In the genomic region with DNA sequence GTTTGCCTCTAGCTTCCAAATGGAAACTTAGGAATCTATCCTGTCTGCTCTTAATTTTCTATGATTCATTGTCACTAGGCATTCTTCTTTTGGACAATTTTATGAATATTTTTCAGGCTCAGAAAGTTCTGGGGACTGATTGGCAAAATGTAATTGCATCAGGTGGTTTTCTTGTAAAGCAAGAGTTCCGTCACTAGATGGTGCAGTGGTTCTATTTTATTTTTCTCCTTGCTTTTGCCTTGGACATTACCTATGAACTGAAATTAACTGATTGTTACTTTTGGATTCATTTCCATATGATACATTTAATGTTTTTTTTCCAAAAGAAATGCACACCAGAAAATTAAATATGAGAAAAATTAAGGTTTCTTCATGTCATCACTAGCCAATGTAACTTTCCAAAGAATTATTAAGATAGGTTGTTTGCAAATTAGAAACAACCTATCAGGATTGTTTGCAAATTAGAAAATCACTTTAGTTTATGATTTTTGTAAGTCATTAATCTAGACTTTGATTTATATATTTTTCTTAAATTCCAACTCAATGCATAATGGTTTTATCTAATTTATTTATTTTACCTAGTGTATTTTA, we compare ENCODE assay signal across 9 cellular contexts. TPM values are rescaled to one million over a fixed set of nuclear protein-coding genes. Genes with fewer than 3 reads are reported as not detected.
DNase-seq lines count a peak whose midpoint lies in the region; ATAC-seq and TF ChIP-seq lines count a peak whose summit lies in the region.
"Had no signal": no experiment of that assay in that cellular context is flagged by ENCODE, and none has a peak within 500 bp of the region (broad histone marks: within the 10 kb centered on the region; RNA-seq: fewer than 3 reads in every experiment).

No MANE protein-coding gene starts in this region.

- intact Hi-C loops in stomach (cut with DNase I; ENCODE audit: low total_unique reads), result no loop called here

- no peaks in the 10 kb centered on the region for H3K36me3 ChIP-seq in HUES64 (ENCODE audit: insufficient read depth, low read length)
- H3K36me3 ChIP-seq in stomach, result no peaks in the 10 kb centered on the region

- TF ChIP-seq CTCF in foreskin keratinocyte (conservative IDR thresholded peaks at IDR 0.05), result peak; percentile 84
- TF ChIP-seq CTCF in stomach (IDR thresholded peaks at IDR 0.05), result peak in 5 of 7 experiments; percentile 17 to 60 (median 53)

- peaks cover 9% of the 10 kb centered on the region; the same call in 1 of the 2 replicates for H3K4me1 ChIP-seq in HUES64 (ENCODE audit: insufficient read depth, low read length)
- peaks cover 4% of the 10 kb centered on the region for H3K4me1 ChIP-seq in foreskin keratinocyte
- H3K4me1 ChIP-seq in stomach, result peaks cover 0 to 16% (median 8%) of the 10 kb centered on the region in 4 donors

- no peaks in the 10 kb centered on the region for H3K27me3 ChIP-seq in HUES64 (ENCODE audit: insufficient read depth, low read length)
- no peaks in the 10 kb centered on the region for H3K27me3 ChIP-seq in foreskin keratinocyte
- no peaks in the 10 kb centered on the region for H3K27me3 ChIP-seq in stomach

- H3K9me3 ChIP-seq in HUES64 (ENCODE audit: insufficient read depth, low read depth, low read length) (peaks cover under 1% of the 10 kb centered on the region; the same call in 1 of the 2 replicates), stomach (no peaks in the 10 kb centered on the region)

- no peak for ATAC-seq in foreskin keratinocyte
- ATAC-seq in HG03039 (IDR thresholded peaks at IDR 0.05; ENCODE audit: unreplicated experiment), result no peak
- no peak for ATAC-seq in HG03442 (IDR thresholded peaks at IDR 0.05; ENCODE audit: unreplicated experiment)

- 0% methylated on average over 1 of the region's 1 CpG for WGBS in HUES64
- WGBS in stomach, 5 donors, result 5 to 14% (median 10%) methylated on average over 1 of the region's 1 CpG

- 0 out of 2 replicates have a peak overlapping the region, but pooled peaks have one; percentile 18 for H3K9ac ChIP-seq in HUES64 (ENCODE audit: low read depth, low read length)

- no peak for TF ChIP-seq EP300 in stomach (IDR thresholded peaks at IDR 0.05)

- H3K4me3 ChIP-seq in HUES64 (ENCODE audit: low read length) (no peak overlapping the region), stomach (no peak overlapping the region)

- H3K27ac ChIP-seq in HUES64 (ENCODE audit: low read depth, low read length) (peak overlapping the region; percentile 50), foreskin keratinocyte (no peak overlapping the region), stomach (no peak overlapping the region)

- TF ChIP-seq POLR2A in stomach (IDR thresholded peaks at IDR 0.05), result no peak

- DNase-seq in DMS53 (lab: John Stamatoyannopoulos, UW), result peak; percentile 66
- DNase-seq in SHP77 treated with DMSO at 0.1 percent for 48 hours (lab: John Stamatoyannopoulos, UW), result peak; percentile 10
- DNase-seq in foreskin keratinocyte, result peak in 1 of 2 donors; percentile 41
- no peak for DNase-seq in stomach
- DNase-seq in activated CD4-positive, CD25-positive, alpha-beta regulatory T cell treated with anti-CD3 and anti-CD28 coated beads, Interleukin-2, amount 50 U/mL, for 72 hours, result no peak
- DNase-seq: naive B cell had no signal

RNA-seq across cellular contexts. Expression of a gene that starts 48.0 kb away (rescaled TPM):
- 3.7 TPM for polyA plus RNA-seq in HUES64 (2013, experiment 1 of 2)
- polyA plus RNA-seq in HUES64 (2013, experiment 2 of 2), result 6.1 TPM
- total RNA-seq in foreskin keratinocyte (0.03 and 0.07 TPM in 2 replicates), stomach (1 to 10 TPM in 4 of 5 donors, under 1 TPM in 1; 0.29 to 8.4 (median 1.9) TPM)
- polyA plus RNA-seq in foreskin keratinocyte (0.01 and 0.02 TPM in 2 replicates), stomach (1 to 10 TPM in 2 of 3 donors, under 1 TPM in 1; 0.65 to 1.1 (median 1.1) TPM)

Comparison
In these comparisons a context has a peak if more than half of its experiments do, and no peak if none do; other contexts are left out.
1. DNase-seq: peak in DMS53 (single experiment) and SHP77 treated with DMSO at 0.1 percent for 48 hours (single experiment); none in stomach (single experiment) and activated CD4-positive, CD25-positive, alpha-beta regulatory T cell treated with anti-CD3 and anti-CD28 coated beads, Interleukin-2, amount 50 U/mL, for 72 hours (single experiment).